Comparison of ENCODE assay signal across 8 cellular contexts in the genomic region with DNA sequence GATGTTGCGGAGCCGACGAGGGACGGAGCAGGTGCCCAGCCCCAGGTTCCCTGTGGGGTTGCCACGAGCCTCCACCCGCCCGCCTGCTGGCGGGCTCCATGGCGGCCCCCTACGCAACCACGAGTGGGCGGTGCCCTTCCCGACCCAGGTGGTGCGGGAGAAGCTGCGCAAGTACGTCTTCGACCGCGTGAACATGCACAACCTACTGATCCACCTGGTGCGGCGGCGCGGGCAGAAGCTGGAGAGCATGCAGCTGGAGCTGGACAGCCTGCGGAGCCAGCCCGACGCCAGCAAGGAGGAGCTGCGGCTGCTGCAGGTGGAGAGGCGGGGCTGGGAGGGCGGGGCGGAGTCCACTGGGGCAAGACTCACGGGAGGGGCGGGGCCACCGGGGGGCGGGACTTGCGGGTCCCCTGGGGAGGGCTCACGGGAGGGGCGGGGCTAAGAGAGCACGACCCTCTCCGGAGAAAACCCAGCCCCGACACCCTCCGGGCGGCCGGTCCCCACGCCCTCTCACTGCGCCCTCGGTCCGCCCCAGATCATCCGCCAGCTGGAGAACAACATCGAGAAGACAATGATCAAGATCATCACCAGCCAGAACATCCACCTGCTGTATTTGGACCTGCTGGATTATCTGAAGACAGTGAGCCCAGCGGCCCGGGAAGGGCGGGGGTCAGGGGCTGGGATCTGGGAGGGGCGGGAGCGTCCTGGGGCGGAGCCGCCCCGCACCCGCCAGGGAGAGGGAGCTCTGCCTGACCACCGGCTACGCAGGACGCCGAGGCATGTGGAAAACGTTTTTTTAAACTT. TPM values are rescaled to one million over a fixed set of nuclear protein-coding genes. Genes with fewer than 3 reads are reported as not detected.
DNase-seq lines count a peak whose midpoint lies in the region; ATAC-seq and TF ChIP-seq lines count a peak whose summit lies in the region.

No MANE protein-coding gene starts in this region.

- H3K4me1 ChIP-seq in lung (ENCODE audit: control insufficient read depth in 2 of 2, insufficient read depth in 2 of 2, low read length in 2 of 2), result peaks cover 5 to 10% of the 10 kb centered on the region in 2 donors

- WGBS in lung, 2 donors, result 1% methylated on average over 44 to 63 of the region's 63 CpGs

- H3K4me3 ChIP-seq in dorsolateral prefrontal cortex (peak overlapping the region; percentile 37 to 73 (median 59)), lung (no peak overlapping the region)

- H3K9me3 ChIP-seq in lung (ENCODE audit: control insufficient read depth in 2 of 2, insufficient read depth in 1 of 2, low read length in 1 of 2), result no peaks in the 10 kb centered on the region

- H3K27me3 ChIP-seq in dorsolateral prefrontal cortex (peaks cover 0 to 32% (median 0%) of the 10 kb centered on the region in 45 donors), lung (ENCODE audit: control insufficient read depth, insufficient read depth) (no peaks in the 10 kb centered on the region)

- ATAC-seq in HG03432 (IDR thresholded peaks at IDR 0.05; ENCODE audit: unreplicated experiment) (peak; percentile 50), lung (ENCODE audit: insufficient read depth, low FRiP score) (peak; percentile 84)

- TF ChIP-seq CTCF in dorsolateral prefrontal cortex (IDR thresholded peaks at IDR 0.05 in 54 of 56, conservative IDR thresholded peaks at IDR 0.05 in 2 of 56; ENCODE audit: low read depth in 1 of 56, partially characterized antibody in 56 of 56) (no peak), lung (IDR thresholded peaks at IDR 0.05; ENCODE audit: control extremely low read depth, extremely low read depth) (no peak)

- DNase-seq in DMS153 treated with DMSO at 0.1 percent for 48 hours (lab: John Stamatoyannopoulos, UW; ENCODE audit: unreplicated experiment) (peak; percentile 81), NCI-H82 (lab: John Stamatoyannopoulos, UW) (peak; percentile 92), dorsolateral prefrontal cortex (peak; percentile 57 to 90 (median 82)), lung (ENCODE audit: low spot score) (peak; percentile 90), GOT3 (lab: John Stamatoyannopoulos, UW) (no peak)
- DNase-seq in activated CD4-positive, alpha-beta T cell treated with anti-CD3 and anti-CD28 coated beads, Interleukin-2, amount 50 U/mL, for 48 hours, result peak; percentile 87 to 89
- DNase-seq in stimulated activated CD4-positive, alpha-beta T cell treated with anti-CD3 and anti-CD28 coated beads, TNF-alpha, amount 100 ng/mL, for 4 hours (ENCODE audit: low read depth in 3 of 3), result peak; percentile 83 to 84 (median 83)

- intact Hi-C loops in dorsolateral prefrontal cortex (cut with DNase I), result no loop called here

- H3K27ac ChIP-seq in dorsolateral prefrontal cortex, result peak overlapping the region in 43 of 59 donors; percentile 10 to 85 (median 62)
- no peak overlapping the region for H3K27ac ChIP-seq in lung (ENCODE audit: low read depth in 1 of 2, low read length in 1 of 2)

- H3K36me3 ChIP-seq in lung (ENCODE audit: control insufficient read depth in 2 of 2, insufficient read depth in 2 of 2, low read length in 2 of 2), result peaks cover 0 to 2% of the 10 kb centered on the region in 2 donors

RNA-seq across cellular contexts. Expression of a gene that starts 3.9 kb away (rescaled TPM):
- total RNA-seq in dorsolateral prefrontal cortex (10 to 100 TPM in 1 of 120 experiments, 1 to 10 TPM in 116, under 1 TPM in 3; 0.47 to 10.6 (median 3.4) TPM), lung (1 to 10 TPM; 1.6 to 4.6 TPM)
- 1 to 10 TPM in 1 of 2 donors, under 1 TPM in 1; 0.38 to 2.8 TPM for polyA plus RNA-seq in lung

RNA-seq across cellular contexts. Expression of a gene that starts 7.7 kb away (rescaled TPM):
- 100 to 1,000 TPM in 114 of 120 experiments, 10 to 100 TPM in 6; 86.8 to 178 (median 121) TPM for total RNA-seq in dorsolateral prefrontal cortex
- 10 to 100 TPM; 36.4 to 87.8 TPM for total RNA-seq in lung
- 10 to 100 TPM; 53.7 to 70.8 TPM for polyA plus RNA-seq in lung

RNA-seq across cellular contexts. Expression of a gene that starts 8.9 kb away (rescaled TPM):
- 10 to 100 TPM; 37.4 to 81.9 (median 55.2) TPM for total RNA-seq in dorsolateral prefrontal cortex
- 10 to 100 TPM; 56.5 to 94.1 TPM for total RNA-seq in lung
- 100 to 1,000 TPM; 132 to 177 TPM for polyA plus RNA-seq in lung

RNA-seq across cellular contexts. Expression of a gene that starts 35.7 kb away (rescaled TPM):
- total RNA-seq in dorsolateral prefrontal cortex, result 10 to 100 TPM in 2 of 120 experiments, 1 to 10 TPM in 108, under 1 TPM in 10; 0.32 to 11.1 (median 3.0) TPM
- not detected for total RNA-seq in lung
- polyA plus RNA-seq in lung, result under 1 TPM in 1 of 2 donors, not detected in 1; 0.16 TPM

RNA-seq across cellular contexts. Expression of a gene that starts 42.0 kb away (rescaled TPM):
- total RNA-seq in dorsolateral prefrontal cortex, result 1 to 10 TPM in 16 of 120 experiments, under 1 TPM in 58, not detected in 46; 0.16 to 2.8 (median 0.72) TPM
- under 1 TPM in 1 of 2 donors, not detected in 1; 0.11 TPM for total RNA-seq in lung
- not detected for polyA plus RNA-seq in lung

Comparison
In these comparisons a context has a peak if more than half of its experiments do, and no peak if none do; other contexts are left out.
1. H3K27ac ChIP-seq: peak in dorsolateral prefrontal cortex (43 of 59); none in lung (0 of 2).